Comparison of ENCODE assay signal across 18 cellular contexts in the genomic region with DNA sequence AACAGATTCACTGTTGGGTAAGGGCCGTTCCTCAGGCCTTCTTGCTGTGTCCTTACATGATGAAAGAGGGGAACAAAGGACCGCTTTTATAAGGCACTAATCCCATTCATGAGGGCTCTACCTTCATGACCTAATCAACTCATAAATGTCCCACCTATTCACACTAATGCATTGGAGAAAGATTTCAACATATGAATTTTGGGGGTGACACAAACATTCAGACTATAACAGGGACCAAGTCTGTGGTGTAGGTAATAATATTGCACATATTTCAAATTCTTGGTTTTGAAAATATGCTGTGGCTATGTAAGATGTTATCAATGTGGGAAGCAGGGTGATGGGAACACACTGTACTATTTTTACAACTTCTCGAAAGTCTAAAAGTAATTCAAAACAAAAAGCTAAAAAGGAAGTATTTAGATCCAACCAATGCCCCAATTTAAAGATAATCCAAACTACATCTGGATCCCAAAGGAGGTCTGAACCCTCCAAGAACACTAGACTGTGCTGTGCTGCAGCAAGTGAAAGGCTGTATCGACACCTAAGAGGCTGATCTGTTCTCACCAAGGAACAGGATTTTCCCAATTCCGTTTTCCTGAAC.
DNase-seq lines count a peak whose midpoint lies in the region; ATAC-seq, FAIRE-seq and TF ChIP-seq lines count a peak whose summit lies in the region.
"Had no signal": no experiment of that assay in that cellular context is flagged by ENCODE, and none has a peak within 500 bp of the region (broad histone marks: within the 10 kb centered on the region; RNA-seq: fewer than 3 reads in every experiment).

No MANE protein-coding gene starts in this region.

- no peaks in the 10 kb centered on the region for H3K79me2 ChIP-seq in GM23338 (replicated peaks; ENCODE audit: insufficient read depth)
- H3K79me2 ChIP-seq in trophoblast cell (ENCODE audit: control insufficient read depth, insufficient read depth, low read length, poor library complexity) = no peaks in the 10 kb centered on the region

- no peaks in the 10 kb centered on the region for H3K4me1 Mint-ChIP-seq in GM23338

- no peak overlapping the region for H4K12ac ChIP-seq in trophoblast cell (ENCODE audit: low read depth, low read length)

- no peak for ATAC-seq in GM23338
- ATAC-seq: body of pancreas, gastroesophageal sphincter, pancreas had no signal

- H3K27ac ChIP-seq in GM23338 (ENCODE audit: low read depth) = no peak overlapping the region
- H3K27ac ChIP-seq in RWPE1 = no peak overlapping the region
- H3K27ac ChIP-seq in epithelial cell of prostate = peak overlapping the region; percentile 61
- H3K27ac ChIP-seq in trophoblast cell (ENCODE audit: low read depth, low read length) = no peak overlapping the region
- H3K27ac ChIP-seq in small intestine (ENCODE audit: low read depth in 1 of 2, low read length in 1 of 2) = no peak overlapping the region
- H3K27ac ChIP-seq: BLaER1, body of pancreas, gastroesophageal sphincter, pancreas, suprapubic skin, WERI-Rb-1 had no signal

- H3K36me3 Mint-ChIP-seq in GM23338 (ENCODE audit: low read depth) = no peaks in the 10 kb centered on the region

- CTCF ChIA-PET in RWPE1 (lab: Yijun Ruan, JAX) = no interaction called here

- no peak overlapping the region for H3K4ac ChIP-seq in trophoblast cell (ENCODE audit: low read depth, low read length)

- H3K4me1 ChIP-seq in GM23338 (ENCODE audit: insufficient read depth) (no peaks in the 10 kb centered on the region), trophoblast cell (ENCODE audit: control insufficient read depth in 1 of 2, insufficient read depth in 2 of 2, low read length in 2 of 2) (peaks cover 0 to 2% of the 10 kb centered on the region in 2 experiments), small intestine (ENCODE audit: control insufficient read depth in 2 of 2, insufficient read depth in 1 of 2, low read depth in 1 of 2, low read length in 1 of 2) (no peaks in the 10 kb centered on the region)
- H3K4me1 ChIP-seq: BLaER1, body of pancreas, gastroesophageal sphincter, pancreas had no signal

- H3K18ac ChIP-seq in trophoblast cell (ENCODE audit: low read length) = no peak overlapping the region

- no peak overlapping the region for H2BK5ac ChIP-seq in trophoblast cell (ENCODE audit: low read depth, low read length, poor library complexity)

- H4K8ac ChIP-seq in trophoblast cell (ENCODE audit: low read depth, low read length) = no peak overlapping the region

- POLR2A ChIA-PET in RWPE1 (lab: Yijun Ruan, JAX; ENCODE audit: low non-redundant PET) = no interaction called here

- H2AFZ ChIP-seq in GM23338 = 0 out of 2 replicates have a peak overlapping the region, but pooled peaks have one; percentile 12
- H2AFZ ChIP-seq in trophoblast cell (ENCODE audit: insufficient read depth, low read length, poor library complexity) = no peak overlapping the region

- H3K27ac Mint-ChIP-seq in GM23338 = no peak overlapping the region

- FAIRE-seq in RCC 7860 (lab: Jason Lieb, UNC) (no peak), small intestine (lab: Jason Lieb, UNC) (no peak)
- FAIRE-seq: islet of Langerhans, pancreas had no signal

- H3K27me3 ChIP-seq in GM23338 (ENCODE audit: insufficient read depth) = no peaks in the 10 kb centered on the region
- H3K27me3 ChIP-seq in trophoblast cell (ENCODE audit: insufficient read depth, low read length) = no peaks in the 10 kb centered on the region
- H3K27me3 ChIP-seq in small intestine (ENCODE audit: control insufficient read depth in 2 of 2, insufficient read depth in 2 of 2, low read length in 2 of 2) = no peaks in the 10 kb centered on the region
- H3K27me3 ChIP-seq: BLaER1, body of pancreas, gastroesophageal sphincter, pancreas, suprapubic skin had no signal

- no peak overlapping the region for H2AK5ac ChIP-seq in trophoblast cell (ENCODE audit: low read length)

- H3K27me3 Mint-ChIP-seq in GM23338 (ENCODE audit: insufficient read depth, low read depth, poor library complexity) = peaks cover 2% of the 10 kb centered on the region

- no peaks in the 10 kb centered on the region for H3K79me1 ChIP-seq in trophoblast cell (ENCODE audit: low read length)

- H3K4me3 ChIP-seq in GM23338 = no peak overlapping the region
- H3K4me3 ChIP-seq in trophoblast cell (ENCODE audit: low read depth, low read length) = no peak overlapping the region
- no peak overlapping the region for H3K4me3 ChIP-seq in small intestine (ENCODE audit: low read depth in 1 of 2, low read length in 2 of 2)
- H3K4me3 ChIP-seq: BLaER1, body of pancreas, gastroesophageal sphincter, pancreas, suprapubic skin had no signal

- peak overlapping the region; percentile 38 for H2BK120ac ChIP-seq in trophoblast cell (ENCODE audit: insufficient read depth, low read length, poor library complexity)

- H3K4me3 Mint-ChIP-seq in GM23338 = no peak overlapping the region

- H3K9ac ChIP-seq in trophoblast cell (ENCODE audit: low read length) = no peak overlapping the region
- H3K9ac ChIP-seq: BLaER1 had no signal

- whole genome bisulfite sequencing in trophoblast cell (ENCODE audit: extremely low coverage, insufficient coverage, insufficient read length) = no CpG with 5 or more reads among the region's 5 CpGs
- WGBS in small intestine, 3 donors = 80 to 86% (median 81%) methylated on average over 5 of the region's 5 CpGs

- H3F3A ChIP-seq in GM23338 (replicated peaks; ENCODE audit: low read depth) = no peaks in the 10 kb centered on the region

- H3K4me2 ChIP-seq in GM23338 = no peak overlapping the region
- H3K4me2 ChIP-seq in trophoblast cell (ENCODE audit: low read length) = no peak overlapping the region
- H3K4me2 ChIP-seq: BLaER1 had no signal

- H3K9me2 ChIP-seq in GM23338 (ENCODE audit: insufficient read depth) = no peaks in the 10 kb centered on the region

- no peaks in the 10 kb centered on the region for H4K20me1 ChIP-seq in GM23338 (replicated peaks; ENCODE audit: insufficient read depth)
- H4K20me1 ChIP-seq: BLaER1 had no signal

- H3K23ac ChIP-seq in trophoblast cell (ENCODE audit: low read length) = no peak overlapping the region

- no peak overlapping the region for H2BK12ac ChIP-seq in trophoblast cell (ENCODE audit: low read length)

- TF ChIP-seq CTCF in GM23338 (conservative IDR thresholded peaks at IDR 0.05; ENCODE audit: low read depth in 2 of 2) (no peak), RWPE1 (conservative IDR thresholded peaks at IDR 0.05; ENCODE audit: low read depth) (no peak; the same call in 1 of the 2 replicates)

- H3K14ac ChIP-seq in trophoblast cell (ENCODE audit: low read length) = no peak overlapping the region

- DNase-seq in GM23338 (ENCODE audit: low spot score) = no peak
- peak; percentile 20 for DNase-seq in RWPE1 (ENCODE audit: low spot score)
- no peak for DNase-seq in epithelial cell of prostate (ENCODE audit: low read depth, low spot score)
- no peak for DNase-seq in trophoblast cell
- no peak for DNase-seq in RCC 7860 (ENCODE audit: low spot score)
- no peak for DNase-seq in NCI-H69 (lab: John Stamatoyannopoulos, UW)
- DNase-seq in small intestine = no peak
- no peak for DNase-seq in effector CD8-positive, alpha-beta T cell (lab: John Stamatoyannopoulos, UW)
- DNase-seq: activated effector memory CD4-positive, alpha-beta T cell treated with Interleukin-2 at 50 U/mL for 16 hours; body of pancreas; effector memory CD4-positive, alpha-beta T cell; NCI-H1092 treated with DMSO at 0.1 percent for 48 hours; pancreas; WERI-Rb-1 had no signal

- H4K91ac ChIP-seq in trophoblast cell (ENCODE audit: low read depth, low read length) = no peak overlapping the region

- H3K36me3 ChIP-seq in GM23338 (ENCODE audit: insufficient read depth) = no peaks in the 10 kb centered on the region
- no peaks in the 10 kb centered on the region for H3K36me3 ChIP-seq in trophoblast cell (ENCODE audit: control insufficient read depth in 1 of 2, insufficient read depth in 2 of 2, low read length in 2 of 2)
- H3K36me3 ChIP-seq in small intestine (ENCODE audit: control insufficient read depth in 2 of 2, insufficient read depth in 2 of 2, low read length in 2 of 2) = no peaks in the 10 kb centered on the region
- H3K36me3 ChIP-seq: BLaER1, gastroesophageal sphincter, pancreas, suprapubic skin, WERI-Rb-1 had no signal

- no peaks in the 10 kb centered on the region for H3K9me3 Mint-ChIP-seq in GM23338

- H3K9me3 ChIP-seq in trophoblast cell (ENCODE audit: insufficient read depth, low read depth, low read length) = no peaks in the 10 kb centered on the region
- no peaks in the 10 kb centered on the region for H3K9me3 ChIP-seq in small intestine (ENCODE audit: control insufficient read depth, low read depth)
- H3K9me3 ChIP-seq: BLaER1, body of pancreas, gastroesophageal sphincter, pancreas, suprapubic skin had no signal
